Comparison of ENCODE assay signal across 8 cellular contexts in the genomic region with DNA sequence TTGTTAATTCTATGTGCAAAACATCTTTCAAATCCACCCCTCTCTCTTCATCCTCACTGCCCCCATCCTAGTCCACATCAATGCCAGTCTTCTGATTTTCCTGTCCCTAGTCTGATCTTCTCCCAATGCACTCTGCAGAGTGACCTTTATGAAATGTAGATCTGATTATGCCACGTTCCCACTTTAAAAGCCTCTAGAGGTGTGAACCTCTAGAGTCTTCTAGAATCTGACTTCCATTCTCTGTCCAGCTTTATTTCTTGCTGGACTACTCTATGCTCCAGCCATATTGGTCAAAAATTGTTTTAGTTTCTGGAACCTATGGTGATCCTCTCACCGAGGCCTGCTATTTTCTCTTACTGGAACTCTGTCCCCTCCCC. TPM values are rescaled to one million over a fixed set of nuclear protein-coding genes. Genes with fewer than 3 reads are reported as not detected.
DNase-seq lines count a peak whose midpoint lies in the region; ATAC-seq, FAIRE-seq and TF ChIP-seq lines count a peak whose summit lies in the region.

No MANE protein-coding gene starts in this region.

- no peak for TF ChIP-seq RAD21 in A549 (conservative IDR thresholded peaks at IDR 0.05 in 1 of 2, IDR thresholded peaks at IDR 0.05 in 1 of 2)

- no peak for DNase-seq in A549 (ENCODE audit: low read depth in 1 of 2, low spot score in 1 of 2)
- DNase-seq in caudate nucleus (lab: John Stamatoyannopoulos, UW) = no peak
- DNase-seq in dedifferentiated amniotic fluid mesenchymal stem cell (ENCODE audit: extremely low spot score) = no peak
- no peak for DNase-seq in H4 (ENCODE audit: low spot score)

- TF ChIP-seq POLR2A in A549 (IDR thresholded peaks at IDR 0.05; ENCODE audit: low read length) = no peak

- no peak for TF ChIP-seq CTCF in A549 (IDR thresholded peaks at IDR 0.05)

- H3K27ac ChIP-seq in A549 = peak overlapping the region; percentile 72 to 87
- H3K27ac ChIP-seq in HUES6 (ENCODE audit: low read depth, low read length) = peak overlapping the region; percentile 36; the same call in 1 of the 2 replicates
- peak overlapping the region; percentile 71 for H3K27ac ChIP-seq in caudate nucleus (ENCODE audit: low read depth, low read length)
- peak overlapping the region; percentile 61 for H3K27ac ChIP-seq in muscle layer of duodenum (ENCODE audit: low read length)

- H3K36me3 ChIP-seq in HUES6 (ENCODE audit: control insufficient read depth, insufficient read depth, low read length) (no peaks in the 10 kb centered on the region), muscle layer of duodenum (ENCODE audit: control insufficient read depth in 1 of 2, insufficient read depth in 2 of 2, low read length in 2 of 2) (no peaks in the 10 kb centered on the region)

- H3K9me3 ChIP-seq in A549 (no peaks in the 10 kb centered on the region), HUES6 (ENCODE audit: control insufficient read depth, insufficient read depth, low read depth, low read length) (no peaks in the 10 kb centered on the region), muscle layer of duodenum (ENCODE audit: control insufficient read depth in 1 of 2, low read length in 2 of 2) (no peaks in the 10 kb centered on the region)

- WGBS in A549 (ENCODE audit: missing lambda C conversion rate) = 11% methylated on average over 2 of the region's 2 CpGs

- TF ChIP-seq EP300 in A549 (IDR thresholded peaks at IDR 0.05) = no peak

- H3K4me1 ChIP-seq in A549 (0 out of 3 replicates have a peak, but pooled peaks cover 6% of the 10 kb centered on the region), HUES6 (ENCODE audit: control insufficient read depth, insufficient read depth, low read length) (peaks cover 7% of the 10 kb centered on the region; the same call in 1 of the 2 replicates), muscle layer of duodenum (ENCODE audit: control insufficient read depth in 1 of 2, insufficient read depth in 2 of 2, low read length in 2 of 2) (peaks cover 0 to 5% of the 10 kb centered on the region in 2 donors)

- peak overlapping the region; percentile 83 for H3K4me2 ChIP-seq in A549

- H3K4me3 ChIP-seq in A549 (peak overlapping the region; percentile 56), HUES6 (ENCODE audit: low read depth, low read length) (peak overlapping the region; percentile 79), muscle layer of duodenum (ENCODE audit: low read depth in 1 of 2, low read length in 2 of 2) (peak overlapping the region; percentile 80 to 84)

- ATAC-seq in A549 (no peak), HG02938 (IDR thresholded peaks at IDR 0.05; ENCODE audit: unreplicated experiment) (no peak), HG03439 (IDR thresholded peaks at IDR 0.05; ENCODE audit: unreplicated experiment) (no peak)

- CTCF ChIA-PET in A549 (lab: Yijun Ruan, JAX) = interaction anchor here (0.5 to 1.0 kb wide), 3 partner anchors 24 to 1287 kb away, joined by 3 read pairs; no protein-coding TSS in a partner anchor

- H3K27me3 ChIP-seq in HUES6 (ENCODE audit: control insufficient read depth, insufficient read depth, low read length) (no peaks in the 10 kb centered on the region), muscle layer of duodenum (ENCODE audit: low read depth, low read length) (no peaks in the 10 kb centered on the region)

- no peak for FAIRE-seq in A549 (lab: Jason Lieb, UNC)

- H3K9ac ChIP-seq in HUES6 (ENCODE audit: low read length) = peak overlapping the region; percentile 74

- POLR2A ChIA-PET in A549 (lab: Yijun Ruan, JAX) = no interaction called here

TF ChIP-seq in A549, 52 proteins besides CTCF, POLR2A, EP300 and RAD21:
- TF ChIP-seq BHLHE40 (IDR thresholded peaks at IDR 0.05; ENCODE audit: low read depth, low read length) = no peak
- TF ChIP-seq REST (IDR thresholded peaks at IDR 0.05) = no peak
- TF ChIP-seq, protein P1, sequence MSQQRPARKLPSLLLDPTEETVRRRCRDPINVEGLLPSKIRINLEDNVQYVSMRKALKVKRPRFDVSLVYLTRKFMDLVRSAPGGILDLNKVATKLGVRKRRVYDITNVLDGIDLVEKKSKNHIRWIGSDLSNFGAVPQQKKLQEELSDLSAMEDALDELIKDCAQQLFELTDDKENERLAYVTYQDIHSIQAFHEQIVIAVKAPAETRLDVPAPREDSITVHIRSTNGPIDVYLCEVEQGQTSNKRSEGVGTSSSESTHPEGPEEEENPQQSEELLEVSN (IDR thresholded peaks at IDR 0.05; ENCODE audit: borderline replicate concordance, low read depth) = 0 out of 2 replicates have a peak, but pooled peaks have one; percentile 32
- TF ChIP-seq ZSCAN20 (CRISPR knock-in tag; IDR thresholded peaks at IDR 0.05) = no peak

RNA-seq across cellular contexts. Expression of gene ZNF648, which starts 32.5 kb away (rescaled TPM):
- polyA plus RNA-seq in A549 (2011; rRNA removed) (not detected in 2 replicates), A549 (2017; fragmentation: RNase III; extraction: RNeasy Plus Mini Kit Qiagen cat#74134 plus additional on column Dnase treatment) (not detected in 3 replicates)
- polyA plus RNA-seq in A549 (2012; cell fraction: cytosol; rRNA removed) = not detected in 2 replicates
- 0.01 TPM in 1 of 2 replicates, not detected in the other for polyA plus RNA-seq in A549 (2012; cell fraction: nucleus; rRNA removed)
- polyA minus RNA-seq in A549 (2011; rRNA and poly(A)+ RNA removed) = not detected in 2 replicates
- total RNA-seq in H4 (2014; rRNA removed; shearing (Covaris generic)) = 0.06 TPM in 1 of 2 replicates, not detected in the other
